ENCODE assay signal across 1 cellular context in genomic region chr11:72662036-72662435, GRCh38.
TF ChIP-seq lines count a peak whose summit lies in the region.

No MANE protein-coding gene starts in this region.

TF ChIP-seq in HEK293, 187 proteins besides CTCF, POLR2A, EP300 and RAD21 (continued from another document):
- TF ChIP-seq ZNF280D (tag by site-specific recombination; IDR thresholded peaks at IDR 0.05) (no peak), TCF7L2 (IDR thresholded peaks at IDR 0.05; ENCODE audit: borderline replicate concordance, low read depth, low read length) (no peak), ZSCAN23 (tag by site-specific recombination; IDR thresholded peaks at IDR 0.05) (no peak), ZNF175 (tag by site-specific recombination; IDR thresholded peaks at IDR 0.05) (no peak), ZSCAN4 (tag by site-specific recombination; IDR thresholded peaks at IDR 0.05) (no peak), ZNF311 (tag by site-specific recombination; IDR thresholded peaks at IDR 0.05; ENCODE audit: borderline replicate concordance) (no peak), ZNF510 (tag by site-specific recombination; IDR thresholded peaks at IDR 0.05; ENCODE audit: insufficient replicate concordance) (no peak), ZNF174 (tag by site-specific recombination; IDR thresholded peaks at IDR 0.05) (no peak), ZNF555 (tag by site-specific recombination; conservative IDR thresholded peaks at IDR 0.05) (no peak), ZNF248 (tag by site-specific recombination; IDR thresholded peaks at IDR 0.05) (no peak), ZNF792 (tag by site-specific recombination; IDR thresholded peaks at IDR 0.05) (no peak), ZBTB49 (tag by site-specific recombination; IDR thresholded peaks at IDR 0.05; ENCODE audit: low read depth) (no peak), ZNF23 (tag by site-specific recombination; IDR thresholded peaks at IDR 0.05; ENCODE audit: borderline replicate concordance) (no peak), ZFHX2 (tag by site-specific recombination; conservative IDR thresholded peaks at IDR 0.05) (no peak), ZNF394 (tag by site-specific recombination; IDR thresholded peaks at IDR 0.05; ENCODE audit: borderline replicate concordance) (0 out of 2 replicates have a peak, but pooled peaks have one; percentile 16), ZNF184 (tag by site-specific recombination; IDR thresholded peaks at IDR 0.05) (no peak), SCRT2 (tag by site-specific recombination; IDR thresholded peaks at IDR 0.05) (no peak), ZNF600 (tag by site-specific recombination; IDR thresholded peaks at IDR 0.05) (0 out of 2 replicates have a peak, but pooled peaks have one; percentile 1), ZNF433 (tag by site-specific recombination; IDR thresholded peaks at IDR 0.05; ENCODE audit: low read depth) (no peak), PRDM4 (tag by site-specific recombination; IDR thresholded peaks at IDR 0.05) (no peak), GLIS1 (tag by site-specific recombination; IDR thresholded peaks at IDR 0.05) (peak; percentile 79)
